1 cellular context compared by ENCODE assay signal in the genomic region with DNA sequence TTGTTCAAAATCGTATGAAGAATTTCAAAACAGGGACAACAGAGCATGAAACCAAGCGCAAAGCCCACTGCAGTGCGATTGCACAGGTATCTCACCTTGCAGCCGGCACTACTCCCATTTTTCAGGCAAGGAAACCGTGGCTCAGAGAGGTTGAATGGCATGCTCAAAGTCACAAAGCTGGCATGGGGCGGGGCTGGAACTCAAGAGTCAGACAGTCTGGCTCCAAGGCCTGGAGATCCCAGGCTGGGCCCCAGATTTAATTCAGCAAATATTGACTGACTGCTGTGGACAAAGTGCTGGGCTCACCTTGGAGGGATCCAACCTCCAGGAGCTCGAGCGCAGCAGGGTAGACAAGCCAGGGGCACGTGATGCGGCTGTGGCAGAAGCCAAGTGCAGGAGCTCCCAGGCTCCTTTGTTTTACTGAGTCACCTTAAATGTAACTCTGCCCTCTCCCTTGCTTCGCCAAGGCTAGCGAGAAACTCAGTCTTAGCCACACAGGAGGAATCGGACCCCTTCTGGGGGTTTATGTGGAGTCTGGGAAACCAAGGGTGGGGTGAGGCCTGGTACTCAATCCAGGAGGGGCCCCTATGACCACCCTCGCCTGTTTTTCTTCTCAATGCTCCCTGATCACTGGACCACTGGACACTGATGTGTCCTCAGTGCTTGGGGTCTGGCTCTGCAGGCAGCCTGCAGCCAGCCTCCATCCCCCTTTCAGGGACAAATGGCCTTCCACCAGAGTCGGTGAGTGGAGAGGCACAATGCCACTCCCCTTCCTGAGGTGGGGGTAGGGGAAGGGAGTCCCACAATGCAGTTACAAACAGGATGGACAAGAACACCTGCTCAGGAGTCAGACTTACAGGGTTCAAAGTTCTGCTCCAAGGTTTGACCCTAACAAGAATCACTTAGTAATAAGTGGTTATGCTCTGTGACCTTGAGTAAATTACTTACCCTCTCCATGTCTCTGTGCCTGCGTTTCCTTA.
TF ChIP-seq lines count a peak whose summit lies in the region.

No MANE protein-coding gene starts in this region.

TF ChIP-seq in HepG2, 621 proteins besides CTCF, POLR2A, EP300 and RAD21 (continued from another document and continues in another):
- no peak for TF ChIP-seq EHMT2 (IDR thresholded peaks at IDR 0.05; ENCODE audit: borderline replicate concordance, low read depth, low read length)
- TF ChIP-seq HCFC1 (IDR thresholded peaks at IDR 0.05; ENCODE audit: low read depth, low read length): no peak
- TF ChIP-seq ZNF292 (CRISPR knock-in tag; IDR thresholded peaks at IDR 0.05; ENCODE audit: borderline replicate concordance, low read depth): peak; percentile 92
- peak; percentile 63; the same call in 1 of the 2 replicates for TF ChIP-seq PRMT3 (CRISPR knock-in tag; IDR thresholded peaks at IDR 0.05; ENCODE audit: borderline replicate concordance, low read depth)
- TF ChIP-seq, protein P1, sequence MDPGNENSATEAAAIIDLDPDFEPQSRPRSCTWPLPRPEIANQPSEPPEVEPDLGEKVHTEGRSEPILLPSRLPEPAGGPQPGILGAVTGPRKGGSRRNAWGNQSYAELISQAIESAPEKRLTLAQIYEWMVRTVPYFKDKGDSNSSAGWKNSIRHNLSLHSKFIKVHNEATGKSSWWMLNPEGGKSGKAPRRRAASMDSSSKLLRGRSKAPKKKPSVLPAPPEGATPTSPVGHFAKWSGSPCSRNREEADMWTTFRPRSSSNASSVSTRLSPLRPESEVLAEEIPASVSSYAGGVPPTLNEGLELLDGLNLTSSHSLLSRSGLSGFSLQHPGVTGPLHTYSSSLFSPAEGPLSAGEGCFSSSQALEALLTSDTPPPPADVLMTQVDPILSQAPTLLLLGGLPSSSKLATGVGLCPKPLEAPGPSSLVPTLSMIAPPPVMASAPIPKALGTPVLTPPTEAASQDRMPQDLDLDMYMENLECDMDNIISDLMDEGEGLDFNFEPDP (CRISPR knock-in tag; conservative IDR thresholded peaks at IDR 0.05): peak; percentile 95; the same call in 1 of the 2 replicates
- TF ChIP-seq, protein P2, sequence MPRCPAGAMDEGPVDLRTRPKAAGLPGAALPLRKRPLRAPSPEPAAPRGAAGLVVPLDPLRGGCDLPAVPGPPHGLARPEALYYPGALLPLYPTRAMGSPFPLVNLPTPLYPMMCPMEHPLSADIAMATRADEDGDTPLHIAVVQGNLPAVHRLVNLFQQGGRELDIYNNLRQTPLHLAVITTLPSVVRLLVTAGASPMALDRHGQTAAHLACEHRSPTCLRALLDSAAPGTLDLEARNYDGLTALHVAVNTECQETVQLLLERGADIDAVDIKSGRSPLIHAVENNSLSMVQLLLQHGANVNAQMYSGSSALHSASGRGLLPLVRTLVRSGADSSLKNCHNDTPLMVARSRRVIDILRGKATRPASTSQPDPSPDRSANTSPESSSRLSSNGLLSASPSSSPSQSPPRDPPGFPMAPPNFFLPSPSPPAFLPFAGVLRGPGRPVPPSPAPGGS (CRISPR knock-in tag; IDR thresholded peaks at IDR 0.05): no peak
- peak; percentile 76 for TF ChIP-seq ZFX (CRISPR knock-in tag; IDR thresholded peaks at IDR 0.05; ENCODE audit: low read depth)
- peak; percentile 93 for TF ChIP-seq ZNF331 (CRISPR knock-in tag; IDR thresholded peaks at IDR 0.05)
- TF ChIP-seq, protein P3, sequence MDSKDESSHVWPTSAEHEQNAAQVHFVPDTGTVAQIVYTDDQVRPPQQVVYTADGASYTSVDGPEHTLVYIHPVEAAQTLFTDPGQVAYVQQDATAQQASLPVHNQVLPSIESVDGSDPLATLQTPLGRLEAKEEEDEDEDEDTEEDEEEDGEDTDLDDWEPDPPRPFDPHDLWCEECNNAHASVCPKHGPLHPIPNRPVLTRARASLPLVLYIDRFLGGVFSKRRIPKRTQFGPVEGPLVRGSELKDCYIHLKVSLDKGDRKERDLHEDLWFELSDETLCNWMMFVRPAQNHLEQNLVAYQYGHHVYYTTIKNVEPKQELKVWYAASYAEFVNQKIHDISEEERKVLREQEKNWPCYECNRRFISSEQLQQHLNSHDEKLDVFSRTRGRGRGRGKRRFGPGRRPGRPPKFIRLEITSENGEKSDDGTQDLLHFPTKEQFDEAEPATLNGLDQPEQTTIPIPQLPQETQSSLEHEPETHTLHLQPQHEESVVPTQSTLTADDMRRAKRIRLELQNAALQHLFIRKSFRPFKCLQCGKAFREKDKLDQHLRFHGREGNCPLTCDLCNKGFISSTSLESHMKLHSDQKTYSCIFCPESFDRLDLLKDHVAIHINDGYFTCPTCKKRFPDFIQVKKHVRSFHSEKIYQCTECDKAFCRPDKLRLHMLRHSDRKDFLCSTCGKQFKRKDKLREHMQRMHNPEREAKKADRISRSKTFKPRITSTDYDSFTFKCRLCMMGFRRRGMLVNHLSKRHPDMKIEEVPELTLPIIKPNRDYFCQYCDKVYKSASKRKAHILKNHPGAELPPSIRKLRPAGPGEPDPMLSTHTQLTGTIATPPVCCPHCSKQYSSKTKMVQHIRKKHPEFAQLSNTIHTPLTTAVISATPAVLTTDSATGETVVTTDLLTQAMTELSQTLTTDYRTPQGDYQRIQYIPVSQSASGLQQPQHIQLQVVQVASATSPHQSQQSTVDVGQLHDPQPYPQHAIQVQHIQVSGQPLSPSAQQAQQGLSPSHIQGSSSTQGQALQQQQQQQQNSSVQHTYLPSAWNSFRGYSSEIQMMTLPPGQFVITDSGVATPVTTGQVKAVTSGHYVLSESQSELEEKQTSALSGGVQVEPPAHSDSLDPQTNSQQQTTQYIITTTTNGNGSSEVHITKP (CRISPR knock-in tag; IDR thresholded peaks at IDR 0.05; ENCODE audit: low read depth): peak; percentile 91; the same call in 1 of the 2 replicates
- TF ChIP-seq ZFP1 (CRISPR knock-in tag; IDR thresholded peaks at IDR 0.05): no peak; the same call in 1 of the 2 replicates
- TF ChIP-seq PHF20 (CRISPR knock-in tag; IDR thresholded peaks at IDR 0.05): peak; percentile 48; the same call in 1 of the 2 replicates
- no peak for TF ChIP-seq ZNF138 (CRISPR knock-in tag; IDR thresholded peaks at IDR 0.05; ENCODE audit: low read depth)
- no peak for TF ChIP-seq ZNF7 (CRISPR knock-in tag; IDR thresholded peaks at IDR 0.05)
- TF ChIP-seq, protein P4, sequence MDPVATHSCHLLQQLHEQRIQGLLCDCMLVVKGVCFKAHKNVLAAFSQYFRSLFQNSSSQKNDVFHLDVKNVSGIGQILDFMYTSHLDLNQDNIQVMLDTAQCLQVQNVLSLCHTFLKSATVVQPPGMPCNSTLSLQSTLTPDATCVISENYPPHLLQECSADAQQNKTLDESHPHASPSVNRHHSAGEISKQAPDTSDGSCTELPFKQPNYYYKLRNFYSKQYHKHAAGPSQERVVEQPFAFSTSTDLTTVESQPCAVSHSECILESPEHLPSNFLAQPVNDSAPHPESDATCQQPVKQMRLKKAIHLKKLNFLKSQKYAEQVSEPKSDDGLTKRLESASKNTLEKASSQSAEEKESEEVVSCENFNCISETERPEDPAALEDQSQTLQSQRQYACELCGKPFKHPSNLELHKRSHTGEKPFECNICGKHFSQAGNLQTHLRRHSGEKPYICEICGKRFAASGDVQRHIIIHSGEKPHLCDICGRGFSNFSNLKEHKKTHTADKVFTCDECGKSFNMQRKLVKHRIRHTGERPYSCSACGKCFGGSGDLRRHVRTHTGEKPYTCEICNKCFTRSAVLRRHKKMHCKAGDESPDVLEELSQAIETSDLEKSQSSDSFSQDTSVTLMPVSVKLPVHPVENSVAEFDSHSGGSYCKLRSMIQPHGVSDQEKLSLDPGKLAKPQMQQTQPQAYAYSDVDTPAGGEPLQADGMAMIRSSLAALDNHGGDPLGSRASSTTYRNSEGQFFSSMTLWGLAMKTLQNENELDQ (CRISPR knock-in tag; IDR thresholded peaks at IDR 0.05; ENCODE audit: borderline replicate concordance): no peak
- TF ChIP-seq ZNF841 (CRISPR knock-in tag; IDR thresholded peaks at IDR 0.05; ENCODE audit: borderline replicate concordance): no peak
- TF ChIP-seq SATB2 (CRISPR knock-in tag; IDR thresholded peaks at IDR 0.05): no peak; the same call in 1 of the 2 replicates
- TF ChIP-seq PLRG1 (conservative IDR thresholded peaks at IDR 0.05): no peak
- TF ChIP-seq, protein P5, sequence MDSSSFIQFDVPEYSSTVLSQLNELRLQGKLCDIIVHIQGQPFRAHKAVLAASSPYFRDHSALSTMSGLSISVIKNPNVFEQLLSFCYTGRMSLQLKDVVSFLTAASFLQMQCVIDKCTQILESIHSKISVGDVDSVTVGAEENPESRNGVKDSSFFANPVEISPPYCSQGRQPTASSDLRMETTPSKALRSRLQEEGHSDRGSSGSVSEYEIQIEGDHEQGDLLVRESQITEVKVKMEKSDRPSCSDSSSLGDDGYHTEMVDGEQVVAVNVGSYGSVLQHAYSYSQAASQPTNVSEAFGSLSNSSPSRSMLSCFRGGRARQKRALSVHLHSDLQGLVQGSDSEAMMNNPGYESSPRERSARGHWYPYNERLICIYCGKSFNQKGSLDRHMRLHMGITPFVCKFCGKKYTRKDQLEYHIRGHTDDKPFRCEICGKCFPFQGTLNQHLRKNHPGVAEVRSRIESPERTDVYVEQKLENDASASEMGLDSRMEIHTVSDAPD (CRISPR knock-in tag; IDR thresholded peaks at IDR 0.05): peak; percentile 83; the same call in 1 of the 2 replicates
- TF ChIP-seq, protein P6, sequence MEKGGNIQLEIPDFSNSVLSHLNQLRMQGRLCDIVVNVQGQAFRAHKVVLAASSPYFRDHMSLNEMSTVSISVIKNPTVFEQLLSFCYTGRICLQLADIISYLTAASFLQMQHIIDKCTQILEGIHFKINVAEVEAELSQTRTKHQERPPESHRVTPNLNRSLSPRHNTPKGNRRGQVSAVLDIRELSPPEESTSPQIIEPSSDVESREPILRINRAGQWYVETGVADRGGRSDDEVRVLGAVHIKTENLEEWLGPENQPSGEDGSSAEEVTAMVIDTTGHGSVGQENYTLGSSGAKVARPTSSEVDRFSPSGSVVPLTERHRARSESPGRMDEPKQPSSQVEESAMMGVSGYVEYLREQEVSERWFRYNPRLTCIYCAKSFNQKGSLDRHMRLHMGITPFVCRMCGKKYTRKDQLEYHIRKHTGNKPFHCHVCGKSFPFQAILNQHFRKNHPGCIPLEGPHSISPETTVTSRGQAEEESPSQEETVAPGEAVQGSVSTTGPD (CRISPR knock-in tag; IDR thresholded peaks at IDR 0.05): peak; percentile 65
- TF ChIP-seq, protein P7, sequence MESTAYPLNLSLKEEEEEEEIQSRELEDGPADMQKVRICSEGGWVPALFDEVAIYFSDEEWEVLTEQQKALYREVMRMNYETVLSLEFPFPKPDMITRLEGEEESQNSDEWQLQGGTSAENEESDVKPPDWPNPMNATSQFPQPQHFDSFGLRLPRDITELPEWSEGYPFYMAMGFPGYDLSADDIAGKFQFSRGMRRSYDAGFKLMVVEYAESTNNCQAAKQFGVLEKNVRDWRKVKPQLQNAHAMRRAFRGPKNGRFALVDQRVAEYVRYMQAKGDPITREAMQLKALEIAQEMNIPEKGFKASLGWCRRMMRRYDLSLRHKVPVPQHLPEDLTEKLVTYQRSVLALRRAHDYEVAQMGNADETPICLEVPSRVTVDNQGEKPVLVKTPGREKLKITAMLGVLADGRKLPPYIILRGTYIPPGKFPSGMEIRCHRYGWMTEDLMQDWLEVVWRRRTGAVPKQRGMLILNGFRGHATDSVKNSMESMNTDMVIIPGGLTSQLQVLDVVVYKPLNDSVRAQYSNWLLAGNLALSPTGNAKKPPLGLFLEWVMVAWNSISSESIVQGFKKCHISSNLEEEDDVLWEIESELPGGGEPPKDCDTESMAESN (CRISPR knock-in tag; conservative IDR thresholded peaks at IDR 0.05): no peak
- no peak for TF ChIP-seq NPAS2 (CRISPR knock-in tag; IDR thresholded peaks at IDR 0.05; ENCODE audit: borderline replicate concordance)
- peak; percentile 97 for TF ChIP-seq SKI (IDR thresholded peaks at IDR 0.05; ENCODE audit: partially characterized antibody)
- peak; percentile 73 for TF ChIP-seq ZC3H13 (CRISPR knock-in tag; IDR thresholded peaks at IDR 0.05)
- TF ChIP-seq IKZF4 (CRISPR knock-in tag; IDR thresholded peaks at IDR 0.05; ENCODE audit: borderline replicate concordance, low read depth, not compliant biosample characterization): no peak
- peak; percentile 77 for TF ChIP-seq IRF2 (CRISPR knock-in tag; IDR thresholded peaks at IDR 0.05)
- TF ChIP-seq, protein P8, sequence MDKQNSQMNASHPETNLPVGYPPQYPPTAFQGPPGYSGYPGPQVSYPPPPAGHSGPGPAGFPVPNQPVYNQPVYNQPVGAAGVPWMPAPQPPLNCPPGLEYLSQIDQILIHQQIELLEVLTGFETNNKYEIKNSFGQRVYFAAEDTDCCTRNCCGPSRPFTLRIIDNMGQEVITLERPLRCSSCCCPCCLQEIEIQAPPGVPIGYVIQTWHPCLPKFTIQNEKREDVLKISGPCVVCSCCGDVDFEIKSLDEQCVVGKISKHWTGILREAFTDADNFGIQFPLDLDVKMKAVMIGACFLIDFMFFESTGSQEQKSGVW (CRISPR knock-in tag; IDR thresholded peaks at IDR 0.05; ENCODE audit: borderline replicate concordance): no peak
- no peak for TF ChIP-seq ZNF251 (CRISPR knock-in tag; IDR thresholded peaks at IDR 0.05)
- TF ChIP-seq ZNF432 (CRISPR knock-in tag; IDR thresholded peaks at IDR 0.05; ENCODE audit: borderline replicate concordance): no peak
- TF ChIP-seq, protein P9, sequence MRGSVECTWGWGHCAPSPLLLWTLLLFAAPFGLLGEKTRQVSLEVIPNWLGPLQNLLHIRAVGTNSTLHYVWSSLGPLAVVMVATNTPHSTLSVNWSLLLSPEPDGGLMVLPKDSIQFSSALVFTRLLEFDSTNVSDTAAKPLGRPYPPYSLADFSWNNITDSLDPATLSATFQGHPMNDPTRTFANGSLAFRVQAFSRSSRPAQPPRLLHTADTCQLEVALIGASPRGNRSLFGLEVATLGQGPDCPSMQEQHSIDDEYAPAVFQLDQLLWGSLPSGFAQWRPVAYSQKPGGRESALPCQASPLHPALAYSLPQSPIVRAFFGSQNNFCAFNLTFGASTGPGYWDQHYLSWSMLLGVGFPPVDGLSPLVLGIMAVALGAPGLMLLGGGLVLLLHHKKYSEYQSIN (CRISPR knock-in tag; IDR thresholded peaks at IDR 0.05; ENCODE audit: borderline replicate concordance): no peak
- peak; percentile 97 for TF ChIP-seq CCDC6 (CRISPR knock-in tag; IDR thresholded peaks at IDR 0.05)
- TF ChIP-seq, protein P10, sequence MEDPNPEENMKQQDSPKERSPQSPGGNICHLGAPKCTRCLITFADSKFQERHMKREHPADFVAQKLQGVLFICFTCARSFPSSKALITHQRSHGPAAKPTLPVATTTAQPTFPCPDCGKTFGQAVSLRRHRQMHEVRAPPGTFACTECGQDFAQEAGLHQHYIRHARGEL (CRISPR knock-in tag; IDR thresholded peaks at IDR 0.05): no peak
- TF ChIP-seq GATAD1 (CRISPR knock-in tag; IDR thresholded peaks at IDR 0.05): peak; percentile 65
- TF ChIP-seq, protein P11, sequence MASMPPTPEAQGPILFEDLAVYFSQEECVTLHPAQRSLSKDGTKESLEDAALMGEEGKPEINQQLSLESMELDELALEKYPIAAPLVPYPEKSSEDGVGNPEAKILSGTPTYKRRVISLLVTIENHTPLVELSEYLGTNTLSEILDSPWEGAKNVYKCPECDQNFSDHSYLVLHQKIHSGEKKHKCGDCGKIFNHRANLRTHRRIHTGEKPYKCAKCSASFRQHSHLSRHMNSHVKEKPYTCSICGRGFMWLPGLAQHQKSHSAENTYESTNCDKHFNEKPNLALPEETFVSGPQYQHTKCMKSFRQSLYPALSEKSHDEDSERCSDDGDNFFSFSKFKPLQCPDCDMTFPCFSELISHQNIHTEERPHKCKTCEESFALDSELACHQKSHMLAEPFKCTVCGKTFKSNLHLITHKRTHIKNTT (CRISPR knock-in tag; IDR thresholded peaks at IDR 0.05): no peak
